1 cellular context compared by ENCODE assay signal in genomic region chr12:31991815-31992214, GRCh38.
TF ChIP-seq lines count a peak whose summit lies in the region.

No MANE protein-coding gene starts in this region.

TF ChIP-seq in GM12878, 131 proteins besides CTCF, POLR2A, EP300 and RAD21 (continued from another document):
- TF ChIP-seq ZNF592 (IDR thresholded peaks at IDR 0.05) (no peak), RFX5 (IDR thresholded peaks at IDR 0.05; ENCODE audit: low read depth, low read length) (no peak), IRF4 (IDR thresholded peaks at IDR 0.05; ENCODE audit: low read depth, low read length) (0 out of 2 replicates have a peak, but pooled peaks have one; percentile 14), SRF (IDR thresholded peaks at IDR 0.05; ENCODE audit: low read depth in 2 of 2, low read length in 2 of 2) (no peak), SKIL (IDR thresholded peaks at IDR 0.05; ENCODE audit: low read depth, poor library complexity, severe bottlenecking) (no peak), KLF5 (IDR thresholded peaks at IDR 0.05; ENCODE audit: partially characterized antibody) (no peak), USF1 (IDR thresholded peaks at IDR 0.05; ENCODE audit: borderline replicate concordance, extremely low read length, insufficient read depth, low read depth, low read length) (no peak), MXI1 (IDR thresholded peaks at IDR 0.05; ENCODE audit: low read depth, low read length) (no peak), NR2F1 (conservative IDR thresholded peaks at IDR 0.05) (no peak), BMI1 (IDR thresholded peaks at IDR 0.05; ENCODE audit: borderline replicate concordance) (no peak), SIX5 (IDR thresholded peaks at IDR 0.05; ENCODE audit: low read depth, low read length, severe bottlenecking) (no peak), SP1 (IDR thresholded peaks at IDR 0.05; ENCODE audit: low read depth, low read length) (no peak), BRCA1 (IDR thresholded peaks at IDR 0.05; ENCODE audit: low read depth, low read length) (no peak), SUZ12 (IDR thresholded peaks at IDR 0.05; ENCODE audit: unreplicated experiment) (no peak), NFYA (IDR thresholded peaks at IDR 0.05; ENCODE audit: borderline replicate concordance, low read depth, low read length) (no peak)
- TF ChIP-seq, protein P1, sequence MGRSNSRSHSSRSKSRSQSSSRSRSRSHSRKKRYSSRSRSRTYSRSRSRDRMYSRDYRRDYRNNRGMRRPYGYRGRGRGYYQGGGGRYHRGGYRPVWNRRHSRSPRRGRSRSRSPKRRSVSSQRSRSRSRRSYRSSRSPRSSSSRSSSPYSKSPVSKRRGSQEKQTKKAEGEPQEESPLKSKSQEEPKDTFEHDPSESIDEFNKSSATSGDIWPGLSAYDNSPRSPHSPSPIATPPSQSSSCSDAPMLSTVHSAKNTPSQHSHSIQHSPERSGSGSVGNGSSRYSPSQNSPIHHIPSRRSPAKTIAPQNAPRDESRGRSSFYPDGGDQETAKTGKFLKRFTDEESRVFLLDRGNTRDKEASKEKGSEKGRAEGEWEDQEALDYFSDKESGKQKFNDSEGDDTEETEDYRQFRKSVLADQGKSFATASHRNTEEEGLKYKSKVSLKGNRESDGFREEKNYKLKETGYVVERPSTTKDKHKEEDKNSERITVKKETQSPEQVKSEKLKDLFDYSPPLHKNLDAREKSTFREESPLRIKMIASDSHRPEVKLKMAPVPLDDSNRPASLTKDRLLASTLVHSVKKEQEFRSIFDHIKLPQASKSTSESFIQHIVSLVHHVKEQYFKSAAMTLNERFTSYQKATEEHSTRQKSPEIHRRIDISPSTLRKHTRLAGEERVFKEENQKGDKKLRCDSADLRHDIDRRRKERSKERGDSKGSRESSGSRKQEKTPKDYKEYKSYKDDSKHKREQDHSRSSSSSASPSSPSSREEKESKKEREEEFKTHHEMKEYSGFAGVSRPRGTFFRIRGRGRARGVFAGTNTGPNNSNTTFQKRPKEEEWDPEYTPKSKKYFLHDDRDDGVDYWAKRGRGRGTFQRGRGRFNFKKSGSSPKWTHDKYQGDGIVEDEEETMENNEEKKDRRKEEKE (IDR thresholded peaks at IDR 0.05): no peak
- TF ChIP-seq, protein P2, sequence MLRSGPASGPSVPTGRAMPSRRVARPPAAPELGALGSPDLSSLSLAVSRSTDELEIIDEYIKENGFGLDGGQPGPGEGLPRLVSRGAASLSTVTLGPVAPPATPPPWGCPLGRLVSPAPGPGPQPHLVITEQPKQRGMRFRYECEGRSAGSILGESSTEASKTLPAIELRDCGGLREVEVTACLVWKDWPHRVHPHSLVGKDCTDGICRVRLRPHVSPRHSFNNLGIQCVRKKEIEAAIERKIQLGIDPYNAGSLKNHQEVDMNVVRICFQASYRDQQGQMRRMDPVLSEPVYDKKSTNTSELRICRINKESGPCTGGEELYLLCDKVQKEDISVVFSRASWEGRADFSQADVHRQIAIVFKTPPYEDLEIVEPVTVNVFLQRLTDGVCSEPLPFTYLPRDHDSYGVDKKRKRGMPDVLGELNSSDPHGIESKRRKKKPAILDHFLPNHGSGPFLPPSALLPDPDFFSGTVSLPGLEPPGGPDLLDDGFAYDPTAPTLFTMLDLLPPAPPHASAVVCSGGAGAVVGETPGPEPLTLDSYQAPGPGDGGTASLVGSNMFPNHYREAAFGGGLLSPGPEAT (IDR thresholded peaks at IDR 0.05; ENCODE audit: low read depth): no peak
